In genomic region chr7:99580778-99581332, GRCh38 we compare ENCODE assay signal across 8 cellular contexts. TPM values are rescaled to one million over a fixed set of nuclear protein-coding genes. Genes with fewer than 3 reads are reported as not detected.
DNase-seq lines count a peak whose midpoint lies in the region; ATAC-seq, FAIRE-seq and TF ChIP-seq lines count a peak whose summit lies in the region.
"Not testable (repeated sequence)": the region's sequence is repeated elsewhere in the genome, so short reads cannot be mapped to it uniquely, and the experiment has no call there.

No MANE protein-coding gene starts in this region.

- not testable (repeated sequence) for TF ChIP-seq CTCF in A549 (IDR thresholded peaks at IDR 0.05); HEK293 (tag by site-specific recombination; IDR thresholded peaks at IDR 0.05); WTC11 (IDR thresholded peaks at IDR 0.05); astrocyte of the cerebellum (IDR thresholded peaks at IDR 0.05; ENCODE audit: low read depth, low read length, missing control alignments); endothelial cell of umbilical vein (IDR thresholded peaks at IDR 0.05; ENCODE audit: extremely low read depth in 1 of 2, insufficient read depth in 1 of 2, low read depth in 1 of 2, low read length in 2 of 2); natural killer cell (IDR thresholded peaks at IDR 0.05); smooth muscle cell (IDR thresholded peaks at IDR 0.05; ENCODE audit: borderline replicate concordance, insufficient read depth, poor library complexity, severe bottlenecking)

- peak overlapping the region; percentile 53 for H3K4me2 ChIP-seq in A549
- peak overlapping the region; percentile 86 for H3K4me2 ChIP-seq in endothelial cell of umbilical vein (ENCODE audit: insufficient read depth, low read length)
- H3K4me2 ChIP-seq in smooth muscle cell = peak overlapping the region; percentile 96

- DNase-seq in A549 (ENCODE audit: low read depth in 1 of 2, low spot score in 1 of 2); WTC11 (ENCODE audit: low spot score); astrocyte of the cerebellum (ENCODE audit: low read depth); endothelial cell of umbilical vein (ENCODE audit: low read depth, low spot score); natural killer cell; smooth muscle cell (lab: John Stamatoyannopoulos, UW; ENCODE audit: unreplicated experiment): not testable (repeated sequence)

- H3K4me3 Mint-ChIP-seq in WTC11 (peak overlapping the region; percentile 92), natural killer cell (peak overlapping the region; percentile 92)

- H2AFZ ChIP-seq in endothelial cell of umbilical vein (ENCODE audit: low read depth, low read length) (peak overlapping the region; percentile 98), smooth muscle cell (ENCODE audit: low read depth) (peak overlapping the region; percentile 10)

- H3K9me1 ChIP-seq in endothelial cell of umbilical vein (replicated peaks; ENCODE audit: control insufficient read depth, extremely low read depth, insufficient read depth, low read length) = not testable (repeated sequence)

- FAIRE-seq in A549 (lab: Jason Lieb, UNC); endothelial cell of umbilical vein (lab: Jason Lieb, UNC): not testable (repeated sequence)

- POLR2A ChIA-PET in A549 (lab: Yijun Ruan, JAX) = interaction anchor here (1.0 to 1.5 kb wide), 2 partner anchors 23 to 36 kb away, joined by 4 read pairs; partner anchors contain the start of genes ZNF655 and ZSCAN25
- POLR2A ChIA-PET in HEK293 (lab: Yijun Ruan, JAX) = interaction anchor here (1.0 kb wide), 1 partner anchor 23 kb away, joined by 5 read pairs; the partner anchor contains the start of gene ZNF655
- POLR2A ChIA-PET in WTC11 (lab: Charles Lee) = interaction anchor here (0.6 to 1.1 kb wide), 2 partner anchors 81 to 554 kb away, joined by 4 read pairs; partner anchors contain the start of gene ZNF394
- POLR2A ChIA-PET in endothelial cell of umbilical vein (lab: Charles Lee) = not testable (repeated sequence)

- dilution Hi-C loops in endothelial cell of umbilical vein (cut with MboI; ENCODE audit: extremely low pct_ligation_motif_present, low sequenced_read_pairs) = not testable (repeated sequence)

- CTCF ChIA-PET in A549 (lab: Yijun Ruan, JAX) (interaction anchor here (0.6 to 1.3 kb wide), 8 partner anchors 16 to 369 kb away, joined by 3 to 5 read pairs (median 3); no protein-coding TSS in a partner anchor), HEK293 (lab: Yijun Ruan, JAX) (interaction anchor here (0.7 to 1.1 kb wide), 4 partner anchors 55 to 1702 kb away, joined by 3 to 5 read pairs (median 4); no protein-coding TSS in a partner anchor), WTC11 (lab: Charles Lee) (interaction anchor here (0.6 to 1.8 kb wide), 10 partner anchors 18 to 413 kb away, joined by 3 to 16 read pairs (median 4); partner anchors contain the start of genes ZKSCAN5, ZNF394, ZNF655 and ZSCAN25), endothelial cell of umbilical vein (lab: Charles Lee) (interaction anchor here (0.8 to 2.1 kb wide), 7 partner anchors 9 to 212 kb away, joined by 3 to 10 read pairs (median 7); partner anchors contain the start of genes CPSF4, PTCD1 and ZSCAN25)

- ATAC-seq in A549, WTC11, natural killer cell: not testable (repeated sequence)

- TF ChIP-seq EP300 in A549 (IDR thresholded peaks at IDR 0.05) = not testable (repeated sequence)

- TF ChIP-seq RAD21 in A549 (conservative IDR thresholded peaks at IDR 0.05 in 1 of 2, IDR thresholded peaks at IDR 0.05 in 1 of 2) = not testable (repeated sequence)

- H3K4me1 Mint-ChIP-seq in WTC11 (peaks cover 17% of the 10 kb centered on the region), natural killer cell (peaks cover 0 to 20% of the 10 kb centered on the region in 2 donors)

- not testable (repeated sequence) for H3K9ac ChIP-seq in endothelial cell of umbilical vein (replicated peaks; ENCODE audit: extremely low read depth, insufficient read depth, low read length)
- peak overlapping the region; percentile 92 for H3K9ac ChIP-seq in iPS-20b (ENCODE audit: low read depth, low read length)
- H3K9ac ChIP-seq in smooth muscle cell (ENCODE audit: low read depth) = peak overlapping the region; percentile 40

- not testable (repeated sequence) for TF ChIP-seq POLR2A in A549 (IDR thresholded peaks at IDR 0.05; ENCODE audit: low read length); endothelial cell of umbilical vein (IDR thresholded peaks at IDR 0.05; ENCODE audit: low read depth, low read length)

- 93% methylated on average over 4 of the region's 4 CpGs for WGBS in A549 (ENCODE audit: missing lambda C conversion rate)
- whole genome bisulfite sequencing in smooth muscle cell (ENCODE audit: low lambda C conversion rate) = 58% methylated on average over 4 of the region's 4 CpGs

- BruUV-seq in endothelial cell of umbilical vein (replicated peaks; lab: Mats Ljungman, UMichigan) = not testable (repeated sequence)

- H3K27ac ChIP-seq in A549 = peak overlapping the region in 1 of 2 experiments; percentile 50; a peak in 2 of 6 replicates
- not testable (repeated sequence) for H3K27ac ChIP-seq in HEK293 (ENCODE audit: extremely low read depth, low read depth, low read length); endothelial cell of umbilical vein (ENCODE audit: insufficient read depth, low read depth, low read length); smooth muscle cell (ENCODE audit: low read depth)
- H3K27ac ChIP-seq in iPS-20b (ENCODE audit: low read length) = peak overlapping the region; percentile 16

- not testable (repeated sequence) for H3K9me3 Mint-ChIP-seq in WTC11, natural killer cell

- intact Hi-C loops in endothelial cell of umbilical vein (cut with micrococcal nuclease); natural killer cell (cut with micrococcal nuclease): not testable (repeated sequence)

- H3K79me2 ChIP-seq in endothelial cell of umbilical vein (ENCODE audit: control insufficient read depth, insufficient read depth, low read length); smooth muscle cell (ENCODE audit: low read depth): not testable (repeated sequence)

- not testable (repeated sequence) for H3K27me3 Mint-ChIP-seq in WTC11 (ENCODE audit: low read depth); natural killer cell (ENCODE audit: low read depth in 2 of 2)

- H3K36me3 ChIP-seq in HEK293 (ENCODE audit: control insufficient read depth in 2 of 2, insufficient read depth in 1 of 2, low read length in 2 of 2); endothelial cell of umbilical vein (ENCODE audit: control insufficient read depth in 2 of 2, extremely low read depth in 1 of 2, insufficient read depth in 2 of 2, low read length in 2 of 2); iPS-20b (ENCODE audit: insufficient read depth, low read depth, low read length); smooth muscle cell (ENCODE audit: low read depth): not testable (repeated sequence)

- H3F3A ChIP-seq in smooth muscle cell (ENCODE audit: low read depth) = peaks cover 13% of the 10 kb centered on the region

- H3K27me3 ChIP-seq in endothelial cell of umbilical vein (ENCODE audit: control insufficient read depth in 2 of 2, insufficient read depth in 2 of 2, low read length in 2 of 2); iPS-20b (ENCODE audit: insufficient read depth, low read length); smooth muscle cell (ENCODE audit: low read depth): not testable (repeated sequence)

- not testable (repeated sequence) for H3K36me3 Mint-ChIP-seq in WTC11, natural killer cell

- in situ Hi-C loops in astrocyte of the cerebellum (cut with HindIII; ENCODE audit: low sequenced_read_pairs) = not testable (repeated sequence)

- not testable (repeated sequence) for H4K20me1 ChIP-seq in endothelial cell of umbilical vein (replicated peaks; ENCODE audit: control insufficient read depth, extremely low read depth, insufficient read depth, low read length)
- H4K20me1 ChIP-seq in smooth muscle cell (ENCODE audit: low read depth) = peaks cover 10% of the 10 kb centered on the region

- not testable (repeated sequence) for H3K9me3 ChIP-seq in A549; HEK293 (ENCODE audit: control insufficient read depth, insufficient read depth, low read depth, low read length); endothelial cell of umbilical vein (replicated peaks; ENCODE audit: control insufficient read depth, insufficient read depth, low read length); iPS-20b (ENCODE audit: insufficient read depth, low read depth, low read length); smooth muscle cell (replicated peaks; ENCODE audit: low read depth)

- H3K27ac Mint-ChIP-seq in WTC11 (peak overlapping the region; percentile 93), natural killer cell (peak overlapping the region in 1 of 2 donors; percentile 77)

- not testable (repeated sequence) for H3K4me1 ChIP-seq in A549; HEK293 (ENCODE audit: control insufficient read depth, insufficient read depth, low read length); endothelial cell of umbilical vein (ENCODE audit: control insufficient read depth, extremely low read depth, insufficient read depth, low read length); iPS-20b (ENCODE audit: insufficient read depth, low read length); smooth muscle cell (ENCODE audit: low read depth)

- peak overlapping the region; percentile 42; the same call in 2 of the 3 replicates for H3K4me3 ChIP-seq in A549
- not testable (repeated sequence) for H3K4me3 ChIP-seq in HEK293 (ENCODE audit: low read depth, low read length)
- H3K4me3 ChIP-seq in astrocyte of the cerebellum (ENCODE audit: low read depth, low read length) = peak overlapping the region; percentile 52
- peak overlapping the region; percentile 28 to 33 (median 31) for H3K4me3 ChIP-seq in endothelial cell of umbilical vein (replicated peaks in 1 of 3; ENCODE audit: insufficient read depth in 1 of 3, low read depth in 1 of 3, low read length in 3 of 3)
- H3K4me3 ChIP-seq in iPS-20b (ENCODE audit: low read length) = peak overlapping the region; percentile 77
- H3K4me3 ChIP-seq in smooth muscle cell = peak overlapping the region; percentile 67

RNA-seq across cellular contexts. Expression of gene TMEM225B, which starts 17.2 kb away (rescaled TPM):
- polyA plus RNA-seq in A549 (2011; rRNA removed) = 5.4 and 7.7 TPM in 2 replicates
- polyA plus RNA-seq in A549 (2012; cell fraction: cytosol; rRNA removed) = 0.86 and 0.96 TPM in 2 replicates
- 2.2 and 3.5 TPM in 2 replicates for polyA plus RNA-seq in A549 (2012; cell fraction: nucleus; rRNA removed)
- 0.59 to 0.70 TPM (median 0.59 TPM) in 3 replicates for polyA plus RNA-seq in A549 (2017; fragmentation: RNase III; extraction: RNeasy Plus Mini Kit Qiagen cat#74134 plus additional on column Dnase treatment)
- polyA minus RNA-seq in A549 (2011; rRNA and poly(A)+ RNA removed) = 6.9 and 7.6 TPM in 2 replicates
- total RNA-seq in WTC11 (2021) = 0.78 to 0.81 TPM (median 0.78 TPM) in 3 replicates
- total RNA-seq in endothelial cell of umbilical vein = not detected in 2 replicates
- polyA plus RNA-seq in endothelial cell of umbilical vein = 0.08 and 0.29 TPM in 2 replicates
- 0.12 and 0.20 TPM in 2 replicates for polyA plus RNA-seq in endothelial cell of umbilical vein (2011; cell fraction: cytosol; rRNA removed)
- polyA plus RNA-seq in endothelial cell of umbilical vein (2011; cell fraction: nucleus; rRNA removed) = 0.36 and 0.51 TPM in 2 replicates
- not detected in 2 replicates for polyA plus RNA-seq in endothelial cell of umbilical vein (2012)
- polyA minus RNA-seq in endothelial cell of umbilical vein = not detected in 2 replicates
- not detected for polyA minus RNA-seq in endothelial cell of umbilical vein (2011; cell fraction: cytosol; rRNA and poly(A)+ RNA removed)
- polyA minus RNA-seq in endothelial cell of umbilical vein (2011; cell fraction: nucleus; rRNA and poly(A)+ RNA removed) = 0.34 TPM in 1 of 2 replicates, not detected in the other
- 1 to 10 TPM; 1.4 to 2.5 (median 2.0) TPM for total RNA-seq in natural killer cell
- 3.3 and 4.7 TPM in 2 replicates for total RNA-seq in smooth muscle cell
- 3.6 and 5.4 TPM in 2 replicates for polyA plus RNA-seq in smooth muscle cell

RNA-seq across cellular contexts. Expression of gene ZNF655, which starts 22.4 kb away (rescaled TPM):
- polyA plus RNA-seq in A549 (2011; rRNA removed) (78.4 and 85.1 TPM in 2 replicates), A549 (2017; fragmentation: RNase III; extraction: RNeasy Plus Mini Kit Qiagen cat#74134 plus additional on column Dnase treatment) (56.1 to 67.8 TPM (median 56.5 TPM) in 3 replicates), endothelial cell of umbilical vein (17.4 and 20.4 TPM in 2 replicates), smooth muscle cell (21.6 and 33.4 TPM in 2 replicates)
- 54.4 and 57.0 TPM in 2 replicates for polyA plus RNA-seq in A549 (2012; cell fraction: cytosol; rRNA removed)
- 101 and 109 TPM in 2 replicates for polyA plus RNA-seq in A549 (2012; cell fraction: nucleus; rRNA removed)
- 61.0 and 62.3 TPM in 2 replicates for polyA minus RNA-seq in A549 (2011; rRNA and poly(A)+ RNA removed)
- total RNA-seq in WTC11 (2021) (37.1 to 40.4 TPM (median 38.2 TPM) in 3 replicates), endothelial cell of umbilical vein (15.7 and 16.9 TPM in 2 replicates), natural killer cell (100 to 1,000 TPM; 171 to 214 (median 196) TPM), smooth muscle cell (55.5 and 67.2 TPM in 2 replicates)
- polyA plus RNA-seq in endothelial cell of umbilical vein (2011; cell fraction: cytosol; rRNA removed) = 11.9 and 12.3 TPM in 2 replicates
- 54.6 and 65.7 TPM in 2 replicates for polyA plus RNA-seq in endothelial cell of umbilical vein (2011; cell fraction: nucleus; rRNA removed)
- 5.2 and 11.6 TPM in 2 replicates for polyA plus RNA-seq in endothelial cell of umbilical vein (2012)
- 22.5 and 22.9 TPM in 2 replicates for polyA minus RNA-seq in endothelial cell of umbilical vein
- polyA minus RNA-seq in endothelial cell of umbilical vein (2011; cell fraction: cytosol; rRNA and poly(A)+ RNA removed) = 15.6 TPM
- polyA minus RNA-seq in endothelial cell of umbilical vein (2011; cell fraction: nucleus; rRNA and poly(A)+ RNA removed) = 29.6 and 34.9 TPM in 2 replicates

RNA-seq across cellular contexts. Expression of gene FAM200A, which starts 28.9 kb away (rescaled TPM):
- polyA plus RNA-seq in A549 (2011; rRNA removed) (7.5 and 9.8 TPM in 2 replicates), A549 (2017; fragmentation: RNase III; extraction: RNeasy Plus Mini Kit Qiagen cat#74134 plus additional on column Dnase treatment) (5.3 to 6.1 TPM (median 5.9 TPM) in 3 replicates), endothelial cell of umbilical vein (1.7 and 2.1 TPM in 2 replicates), smooth muscle cell (5.9 and 8.1 TPM in 2 replicates)
- 2.5 and 2.6 TPM in 2 replicates for polyA plus RNA-seq in A549 (2012; cell fraction: cytosol; rRNA removed)
- polyA plus RNA-seq in A549 (2012; cell fraction: nucleus; rRNA removed) = 0.93 and 1.0 TPM in 2 replicates
- 2.9 and 3.0 TPM in 2 replicates for polyA minus RNA-seq in A549 (2011; rRNA and poly(A)+ RNA removed)
- total RNA-seq in WTC11 (2021) (5.9 to 7.2 TPM (median 6.6 TPM) in 3 replicates), endothelial cell of umbilical vein (3.0 and 3.6 TPM in 2 replicates), natural killer cell (1 to 10 TPM; 2.3 to 3.1 (median 2.6) TPM), smooth muscle cell (10.0 and 12.8 TPM in 2 replicates)
- polyA plus RNA-seq in endothelial cell of umbilical vein (2011; cell fraction: cytosol; rRNA removed) = 3.0 and 3.2 TPM in 2 replicates
- polyA plus RNA-seq in endothelial cell of umbilical vein (2011; cell fraction: nucleus; rRNA removed) = 1.4 and 1.6 TPM in 2 replicates
- polyA plus RNA-seq in endothelial cell of umbilical vein (2012) = 3.0 and 4.2 TPM in 2 replicates
- polyA minus RNA-seq in endothelial cell of umbilical vein = 2.7 and 2.8 TPM in 2 replicates
- polyA minus RNA-seq in endothelial cell of umbilical vein (2011; cell fraction: cytosol; rRNA and poly(A)+ RNA removed) = 1.5 TPM
- 1.6 and 1.9 TPM in 2 replicates for polyA minus RNA-seq in endothelial cell of umbilical vein (2011; cell fraction: nucleus; rRNA and poly(A)+ RNA removed)

RNA-seq across cellular contexts. Expression of gene ZSCAN25, which starts 35.9 kb away (rescaled TPM):
- polyA plus RNA-seq in A549 (2011; rRNA removed) = 9.3 and 10.1 TPM in 2 replicates
- 6.6 and 8.1 TPM in 2 replicates for polyA plus RNA-seq in A549 (2012; cell fraction: cytosol; rRNA removed)
- polyA plus RNA-seq in A549 (2012; cell fraction: nucleus; rRNA removed) = 13.4 and 16.3 TPM in 2 replicates
- polyA plus RNA-seq in A549 (2017; fragmentation: RNase III; extraction: RNeasy Plus Mini Kit Qiagen cat#74134 plus additional on column Dnase treatment) = 6.3 to 7.5 TPM (median 6.4 TPM) in 3 replicates
- polyA minus RNA-seq in A549 (2011; rRNA and poly(A)+ RNA removed) = 16.8 and 19.2 TPM in 2 replicates
- 16.3 to 20.1 TPM (median 19.9 TPM) in 3 replicates for total RNA-seq in WTC11 (2021)
- total RNA-seq in endothelial cell of umbilical vein = 11.4 and 13.8 TPM in 2 replicates
- 8.4 and 8.9 TPM in 2 replicates for polyA plus RNA-seq in endothelial cell of umbilical vein
- polyA plus RNA-seq in endothelial cell of umbilical vein (2011; cell fraction: cytosol; rRNA removed) = 6.1 and 7.9 TPM in 2 replicates
- 14.2 and 15.2 TPM in 2 replicates for polyA plus RNA-seq in endothelial cell of umbilical vein (2011; cell fraction: nucleus; rRNA removed)
- 4.7 and 5.4 TPM in 2 replicates for polyA plus RNA-seq in endothelial cell of umbilical vein (2012)
- 18.2 and 21.0 TPM in 2 replicates for polyA minus RNA-seq in endothelial cell of umbilical vein
- polyA minus RNA-seq in endothelial cell of umbilical vein (2011; cell fraction: cytosol; rRNA and poly(A)+ RNA removed) = 5.4 TPM
- polyA minus RNA-seq in endothelial cell of umbilical vein (2011; cell fraction: nucleus; rRNA and poly(A)+ RNA removed) = 15.8 and 16.1 TPM in 2 replicates
- total RNA-seq in natural killer cell = 10 to 100 TPM; 24.4 to 37.4 (median 27.8) TPM
- total RNA-seq in smooth muscle cell = 8.0 and 11.5 TPM in 2 replicates
- 6.2 and 10.0 TPM in 2 replicates for polyA plus RNA-seq in smooth muscle cell
